ENCODE assay signal across 23 cellular contexts in the genomic region with DNA sequence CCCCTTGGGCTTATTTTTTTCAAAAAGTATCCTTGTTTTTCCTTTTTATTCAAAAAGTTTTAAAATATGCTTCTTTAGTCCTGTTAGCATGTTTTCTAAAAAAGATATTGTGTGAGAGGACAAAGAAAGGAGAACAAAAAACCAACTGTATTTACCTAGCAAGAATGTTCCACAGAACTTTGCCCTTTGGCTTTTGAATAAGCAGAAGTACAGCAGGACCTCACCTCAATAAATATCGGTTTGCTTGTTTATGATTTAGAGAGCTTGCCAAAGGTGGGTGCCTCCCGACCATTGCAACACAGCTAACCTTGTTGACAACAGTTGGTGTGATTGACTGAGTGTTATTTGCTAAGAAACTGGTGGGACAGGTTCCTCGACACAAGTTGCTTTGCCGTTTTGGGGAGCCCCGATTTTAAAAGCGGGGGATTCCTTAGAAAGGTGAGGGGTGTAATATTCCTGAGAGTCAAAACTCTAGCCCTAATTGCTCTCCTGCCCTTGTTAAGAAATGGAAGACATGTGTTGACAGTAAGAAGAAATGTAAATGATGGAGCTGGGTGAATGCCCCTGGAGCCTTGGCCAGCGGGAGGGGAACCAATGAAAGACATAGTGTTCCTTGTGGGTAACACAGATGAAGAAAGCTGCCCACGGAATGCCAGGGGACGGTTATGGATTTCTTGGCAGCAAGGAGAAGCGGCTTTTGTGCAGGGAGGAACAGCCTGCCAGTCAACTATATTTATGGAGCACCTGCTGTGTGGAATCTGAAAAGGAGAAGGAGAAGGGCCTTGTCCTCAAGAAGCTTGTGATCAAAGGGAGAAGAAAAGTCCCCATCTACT. TPM values are rescaled to one million over a fixed set of nuclear protein-coding genes. Genes with fewer than 3 reads are reported as not detected.
DNase-seq lines count a peak whose midpoint lies in the region; ATAC-seq, FAIRE-seq and TF ChIP-seq lines count a peak whose summit lies in the region.
"Had no signal": no experiment of that assay in that cellular context is flagged by ENCODE, and none has a peak within 500 bp of the region (broad histone marks: within the 10 kb centered on the region; RNA-seq: fewer than 3 reads in every experiment).

No MANE protein-coding gene starts in this region.

- H3K9me3 Mint-ChIP-seq in progenitor cell of endocrine pancreas (ENCODE audit: low read depth): no peaks in the 10 kb centered on the region
- H3K9me3 Mint-ChIP-seq: activated T-helper 2 cell treated with anti-CD3 and anti-CD28 coated beads, Interferon-gamma antibody, Interleukin-2, Interleukin-4, amounts not matched to agents 10 μg/mL and 5 μg/mL and 100 μg/mL, durations not matched to agents 14 hours and 24 hours and 36 hours; mesothelial cell of epicardium had no signal

- no peaks in the 10 kb centered on the region for H3K36me3 Mint-ChIP-seq in progenitor cell of endocrine pancreas (ENCODE audit: insufficient read depth)
- H3K36me3 Mint-ChIP-seq: mesothelial cell of epicardium had no signal

- no peak overlapping the region for H3K4me3 ChIP-seq in colonic mucosa
- H3K4me3 ChIP-seq: K562, spleen, vagina had no signal

- no peaks in the 10 kb centered on the region for H3K36me3 ChIP-seq in colonic mucosa
- H3K36me3 ChIP-seq: spleen, vagina, WERI-Rb-1 had no signal

- no peak for TF ChIP-seq POLR2A in GM12891 (IDR thresholded peaks at IDR 0.05; ENCODE audit: low read depth, low read length)

- intact Hi-C loops in colonic mucosa (cut with DNase I): no loop called here

- peaks cover 30% of the 10 kb centered on the region for H3K4me1 Mint-ChIP-seq in progenitor cell of endocrine pancreas (ENCODE audit: low read depth)

- H3K9ac ChIP-seq in colonic mucosa (ENCODE audit: low read depth in 2 of 2, low read length in 2 of 2): peak overlapping the region in 1 of 2 donors; percentile 6

- H3K27ac Mint-ChIP-seq in progenitor cell of endocrine pancreas: peak overlapping the region; percentile 88
- H3K27ac Mint-ChIP-seq: activated T-helper 2 cell treated with anti-CD3 and anti-CD28 coated beads, Interferon-gamma antibody, Interleukin-2, Interleukin-4, amounts not matched to agents 10 μg/mL and 5 μg/mL and 100 μg/mL, durations not matched to agents 14 hours and 24 hours and 36 hours; mesothelial cell of epicardium had no signal

- no peak for ATAC-seq in HG03159 (IDR thresholded peaks at IDR 0.05; ENCODE audit: unreplicated experiment)
- ATAC-seq: K562; stimulated activated naive CD8-positive, alpha-beta T cell treated with anti-CD3 and anti-CD28 coated beads, Interleukin-15, Interleukin-2, amounts not matched to agents 100 U/mL and 50 U/mL, for 24 hours had no signal

- TF ChIP-seq CTCF in colonic mucosa (IDR thresholded peaks at IDR 0.05) (no peak), progenitor cell of endocrine pancreas (IDR thresholded peaks at IDR 0.05; ENCODE audit: unreplicated experiment) (no peak)

- FAIRE-seq in frontal cortex (lab: Jason Lieb, UNC) (no peak), GM12891 (lab: Jason Lieb, UNC) (no peak)

- H3K4me3 Mint-ChIP-seq in progenitor cell of endocrine pancreas (ENCODE audit: low read depth): peak overlapping the region; percentile 14
- H3K4me3 Mint-ChIP-seq: mesothelial cell of epicardium had no signal

- H3K27ac ChIP-seq in colonic mucosa: peak overlapping the region; percentile 86
- H3K27ac ChIP-seq: spleen, vagina, WERI-Rb-1 had no signal

- H3K27me3 Mint-ChIP-seq in progenitor cell of endocrine pancreas: no peaks in the 10 kb centered on the region

- DNase-seq in COR-L47 (lab: John Stamatoyannopoulos, UW) (peak; percentile 13), NCI-H510A (lab: John Stamatoyannopoulos, UW) (peak; percentile 13), colonic mucosa (peak; percentile 81), progenitor cell of endocrine pancreas (ENCODE audit: low spot score, unreplicated experiment) (peak; percentile 10), NCI-H226 (no peak), frontal cortex (ENCODE audit: low spot score in 2 of 2) (no peak), GM12891 (ENCODE audit: insufficient read length, low spot score) (no peak)
- DNase-seq: activated CD8-positive, alpha-beta memory T cell treated with anti-CD3 and anti-CD28 coated beads for 24 hours; amniotic stem cell; HCEC 1CT; islet precursor cell; NCI-H345; occipital lobe; OCI-M1; spleen; stimulated activated naive CD8-positive, alpha-beta T cell treated with anti-CD3 and anti-CD28 coated beads, Interleukin-15, Interleukin-2, amounts not matched to agents 100 U/mL and 50 U/mL, for 24 hours; WERI-Rb-1 had no signal

- H3K9me3 ChIP-seq in colonic mucosa: no peaks in the 10 kb centered on the region
- H3K9me3 ChIP-seq: spleen, vagina had no signal

- no peaks in the 10 kb centered on the region for H3K27me3 ChIP-seq in colonic mucosa
- H3K27me3 ChIP-seq: spleen, vagina had no signal

- H3K4me1 ChIP-seq in colonic mucosa: peaks cover 4% of the 10 kb centered on the region
- H3K4me1 ChIP-seq: spleen, vagina had no signal

TF ChIP-seq in GM12891, 5 proteins besides CTCF, POLR2A, EP300 and RAD21:
- TF ChIP-seq POU2F2 (IDR thresholded peaks at IDR 0.05; ENCODE audit: low read depth, low read length): no peak
- TF ChIP-seq TAF1 (IDR thresholded peaks at IDR 0.05; ENCODE audit: low read depth, low read length): no peak
- TF ChIP-seq SPI1 (IDR thresholded peaks at IDR 0.05; ENCODE audit: low read depth, low read length): no peak
- no peak for TF ChIP-seq POLR2AphosphoS5 (IDR thresholded peaks at IDR 0.05; ENCODE audit: low read depth, low read length)
- no peak for TF ChIP-seq PAX5 (IDR thresholded peaks at IDR 0.05; ENCODE audit: insufficient read depth, low read length, severe bottlenecking)
TF ChIP-seq in GM12891: peak in this region for 0.

RNA-seq across cellular contexts. Expression of a gene that starts 13.7 kb away (rescaled TPM):
- total RNA-seq in colonic mucosa (1 to 10 TPM in 1 of 2 donors, under 1 TPM in 1; 0.89 to 4.2 TPM), progenitor cell of endocrine pancreas (0.16 TPM in 1 of 2 replicates, not detected in the other), frontal cortex (2.4 TPM)
- not detected for polyA plus RNA-seq in GM12891 (2012; ENCODE audit: low read depth, missing spikeins)
- total RNA-seq: activated T-helper 2 cell treated with anti-CD3 and anti-CD28 coated beads, Interferon-gamma antibody, Interleukin-2, Interleukin-4, amounts not matched to agents 10 μg/mL and 5 μg/mL and 100 μg/mL, durations not matched to agents 14 hours and 24 hours and 36 hours; epithelial cell of proximal tubule; K562; mesothelial cell of epicardium; vagina had no signal
- polyA plus RNA-seq: K562 had no signal

Comparison
In these comparisons a context has a peak if more than half of its experiments do, and no peak if none do; other contexts are left out.
1. DNase-seq: peak in COR-L47 (single experiment), NCI-H510A (single experiment), colonic mucosa (single experiment) and progenitor cell of endocrine pancreas (single experiment); none in NCI-H226 (single experiment), frontal cortex (0 of 2) and GM12891 (single experiment).